Comparison of ENCODE assay signal across 18 cellular contexts in the genomic region with DNA sequence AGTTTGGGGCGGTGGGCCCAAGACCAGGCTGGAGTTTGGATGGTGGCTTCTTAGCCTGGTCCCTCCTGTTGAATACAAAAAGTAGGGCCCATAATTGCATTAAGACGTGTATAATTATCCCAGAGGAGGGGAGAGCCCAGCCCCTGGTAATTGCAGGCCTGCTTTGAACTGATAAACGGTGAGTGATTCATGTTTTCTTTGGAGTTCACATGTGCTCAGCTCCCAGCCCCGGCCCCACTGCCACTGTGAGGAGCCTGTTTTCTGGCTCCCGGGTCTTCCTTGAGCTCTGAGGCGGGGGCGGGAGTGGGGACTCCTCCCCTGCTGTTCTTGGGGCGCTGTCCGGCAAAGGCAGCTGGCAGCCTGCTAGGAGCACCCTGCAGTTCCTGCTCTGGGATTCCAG. TPM values are rescaled to one million over a fixed set of nuclear protein-coding genes. Genes with fewer than 3 reads are reported as not detected.
DNase-seq lines count a peak whose midpoint lies in the region; ATAC-seq and TF ChIP-seq lines count a peak whose summit lies in the region.
"Had no signal": no experiment of that assay in that cellular context is flagged by ENCODE, and none has a peak within 500 bp of the region (broad histone marks: within the 10 kb centered on the region; RNA-seq: fewer than 3 reads in every experiment).

No MANE protein-coding gene starts in this region.

- H3K4me1 ChIP-seq in breast epithelium, result peaks cover 3 to 6% of the 10 kb centered on the region in 2 donors
- peaks cover 64% of the 10 kb centered on the region for H3K4me1 ChIP-seq in vagina

- H3K27ac Mint-ChIP-seq in MCF 10A (ENCODE audit: low read depth, unreplicated experiment), result no peak overlapping the region
- H3K27ac Mint-ChIP-seq in activated T-helper 17 cell treated with anti-CD3 and anti-CD28 coated beads, Interleukin-2, amount 50 U/mL, for 72 hours, result no peak overlapping the region
- H3K27ac Mint-ChIP-seq: activated CD8-positive, alpha-beta T cell treated with anti-CD3 and anti-CD28 coated beads, Interleukin-2, amount 10 ng/mL, durations not matched to agents 7 days and 5 days had no signal

- CTCF ChIA-PET in MCF 10A (lab: Yijun Ruan, JAX), result interaction anchor here (0.7 to 2.8 kb wide), 3 partner anchors 184 to 470 kb away, joined by 3 to 17 read pairs (median 5); no protein-coding TSS in a partner anchor

- H3K9me3 Mint-ChIP-seq in MCF 10A (ENCODE audit: unreplicated experiment), result no peaks in the 10 kb centered on the region
- H3K9me3 Mint-ChIP-seq in activated T-helper 17 cell treated with anti-CD3 and anti-CD28 coated beads, Interleukin-2, amount 50 U/mL, for 72 hours, result no peaks in the 10 kb centered on the region

- H3K9me3 ChIP-seq in breast epithelium (no peaks in the 10 kb centered on the region), vagina (no peaks in the 10 kb centered on the region)
- H3K9me3 ChIP-seq: ovary, upper lobe of left lung had no signal

- peaks cover 22% of the 10 kb centered on the region for H3K4me1 Mint-ChIP-seq in MCF 10A (ENCODE audit: insufficient read depth, unreplicated experiment)
- peaks cover 5% of the 10 kb centered on the region for H3K4me1 Mint-ChIP-seq in activated T-helper 17 cell treated with anti-CD3 and anti-CD28 coated beads, Interleukin-2, amount 50 U/mL, for 72 hours

- H3K4me3 ChIP-seq in breast epithelium (peak overlapping the region in 1 of 3 donors; percentile 94), fibroblast of mammary gland (ENCODE audit: control insufficient read depth, low read depth, low read length) (no peak overlapping the region), vagina (no peak overlapping the region)
- H3K4me3 ChIP-seq: GM12878, ovary, upper lobe of left lung had no signal

- DNase-seq in MCF 10A (ENCODE audit: unreplicated experiment) (no peak), breast epithelium (ENCODE audit: low spot score in 2 of 2) (no peak), SK-N-DZ (ENCODE audit: low spot score) (peak; percentile 79), fibroblast of mammary gland (ENCODE audit: low read depth) (peak; percentile 42), vagina (ENCODE audit: extremely low spot score in 2 of 2) (no peak), dedifferentiated amniotic fluid mesenchymal stem cell (ENCODE audit: extremely low spot score) (no peak), GDM1 (lab: John Stamatoyannopoulos, UW) (no peak)
- DNase-seq: activated CD8-positive, alpha-beta T cell treated with anti-CD3 and anti-CD28 coated beads, Interleukin-2, amount 10 ng/mL, durations not matched to agents 7 days and 5 days; activated naive CD4-positive, alpha-beta T cell; DMS153; KG1; NCI-H2171; ovary; stimulated activated CD4-positive, alpha-beta T cell treated with anti-CD3 and anti-CD28 coated beads, Interleukin-15, amount 100 ng/mL, for 24 hours; T-helper 9 cell had no signal

- H3K27me3 ChIP-seq in breast epithelium, result no peaks in the 10 kb centered on the region
- H3K27me3 ChIP-seq in vagina, result no peaks in the 10 kb centered on the region
- H3K27me3 ChIP-seq: ovary, upper lobe of left lung had no signal

- no TSS peak for BruUV-seq in MCF 10A (replicated peaks; lab: Mats Ljungman, UMichigan)

- peak overlapping the region; percentile 69 for H3K4me3 Mint-ChIP-seq in MCF 10A (ENCODE audit: unreplicated experiment)
- H3K4me3 Mint-ChIP-seq in activated T-helper 17 cell treated with anti-CD3 and anti-CD28 coated beads, Interleukin-2, amount 50 U/mL, for 72 hours, result no peak overlapping the region
- H3K4me3 Mint-ChIP-seq: activated CD8-positive, alpha-beta T cell treated with anti-CD3 and anti-CD28 coated beads, Interleukin-2, amount 10 ng/mL, durations not matched to agents 7 days and 5 days had no signal

- no peak for TF ChIP-seq CTCF in MCF 10A (IDR thresholded peaks at IDR 0.05; ENCODE audit: unreplicated experiment)
- TF ChIP-seq CTCF in breast epithelium (IDR thresholded peaks at IDR 0.05), result no peak
- no peak for TF ChIP-seq CTCF in fibroblast of mammary gland (conservative IDR thresholded peaks at IDR 0.05; ENCODE audit: control insufficient read depth, insufficient read depth, low read depth, low read length)
- no peak for TF ChIP-seq CTCF in vagina (IDR thresholded peaks at IDR 0.05)

- H3K27ac ChIP-seq in breast epithelium (peak overlapping the region in 1 of 2 donors; percentile 58), vagina (peak overlapping the region; percentile 87)
- H3K27ac ChIP-seq: ovary had no signal

- TF ChIP-seq POLR2A in breast epithelium (IDR thresholded peaks at IDR 0.05) (no peak), vagina (IDR thresholded peaks at IDR 0.05) (no peak)

- no peak for ATAC-seq in activated T-helper 17 cell treated with anti-CD3 and anti-CD28 coated beads, Interleukin-2, amount 50 U/mL, for 72 hours (replicated peaks)
- ATAC-seq: activated CD8-positive, alpha-beta T cell treated with anti-CD3 and anti-CD28 coated beads, Interleukin-2, amount 10 ng/mL, durations not matched to agents 7 days and 5 days; GM12878 had no signal

- H3K27me3 Mint-ChIP-seq in MCF 10A (ENCODE audit: insufficient read depth, unreplicated experiment), result no peaks in the 10 kb centered on the region
- H3K27me3 Mint-ChIP-seq in activated T-helper 17 cell treated with anti-CD3 and anti-CD28 coated beads, Interleukin-2, amount 50 U/mL, for 72 hours, result no peaks in the 10 kb centered on the region

- POLR2A ChIA-PET in MCF 10A (lab: Yijun Ruan, JAX), result interaction anchor here (1.3 to 2.9 kb wide), 2 partner anchors 16 to 470 kb away, joined by 5 to 16 read pairs; no protein-coding TSS in a partner anchor

- H3K36me3 ChIP-seq in breast epithelium (no peaks in the 10 kb centered on the region), vagina (peaks cover 0 to 10% of the 10 kb centered on the region in 2 donors)
- H3K36me3 ChIP-seq: ovary had no signal

- H3K36me3 Mint-ChIP-seq in MCF 10A (ENCODE audit: insufficient read depth, unreplicated experiment), result peaks cover 17% of the 10 kb centered on the region
- H3K36me3 Mint-ChIP-seq in activated T-helper 17 cell treated with anti-CD3 and anti-CD28 coated beads, Interleukin-2, amount 50 U/mL, for 72 hours (ENCODE audit: low read depth), result peaks cover 3% of the 10 kb centered on the region

- intact Hi-C loops in MCF 10A (cut with micrococcal nuclease), result no loop called here
- intact Hi-C loops in breast epithelium (cut with DNase I; ENCODE audit: low total_unique reads), result no loop called here
- intact Hi-C loops in vagina (cut with DNase I), result loop anchor here (10.0 kb wide), 1 partner anchor 559 kb away; no protein-coding TSS in a partner anchor

RNA-seq across cellular contexts. Expression of gene PLXNA1, which starts 3.1 kb away (rescaled TPM):
- total RNA-seq in MCF 10A (2022) (42.1 and 48.4 TPM in 2 replicates), breast epithelium (10 to 100 TPM; 21.3 to 32.2 (median 25.9) TPM), vagina (31.4 TPM)
- 35.7 and 45.9 TPM in 2 replicates for polyA plus RNA-seq in SK-N-DZ (2014; cell fraction: cytosol; rRNA removed)
- polyA plus RNA-seq in SK-N-DZ (2014; cell fraction: nucleus; rRNA removed), result 116 and 164 TPM in 2 replicates
- 1 to 10 TPM; 7.1 to 9.3 TPM for total RNA-seq in activated T-helper 17 cell treated with anti-CD3 and anti-CD28 coated beads, Interleukin-2, amount 50 U/mL, for 72 hours

Comparison
In these comparisons a context has a peak if more than half of its experiments do, and no peak if none do; other contexts are left out.
1. DNase-seq: peak in SK-N-DZ (single experiment) and fibroblast of mammary gland (single experiment); none in MCF 10A (single experiment), breast epithelium (0 of 2), vagina (0 of 2), dedifferentiated amniotic fluid mesenchymal stem cell (single experiment) and GDM1 (single experiment).